ENCODE assay signal across 1 cellular context in genomic region chr3:72811551-72811950, GRCh38.
TF ChIP-seq lines count a peak whose summit lies in the region.

No MANE protein-coding gene starts in this region.

TF ChIP-seq in WTC11, 78 proteins besides CTCF, POLR2A, EP300 and RAD21 (continued from another document):
- no peak for TF ChIP-seq ZNF532 (CRISPR knock-in tag; IDR thresholded peaks at IDR 0.05; ENCODE audit: borderline replicate concordance)
- TF ChIP-seq SMAD3 (CRISPR knock-in tag; IDR thresholded peaks at IDR 0.05; ENCODE audit: borderline replicate concordance), result no peak
- no peak for TF ChIP-seq NR3C1 (CRISPR knock-in tag; conservative IDR thresholded peaks at IDR 0.05; ENCODE audit: low read depth)
- TF ChIP-seq CREM (CRISPR knock-in tag; IDR thresholded peaks at IDR 0.05), result no peak
- no peak for TF ChIP-seq ATF1 (CRISPR knock-in tag; IDR thresholded peaks at IDR 0.05)
- TF ChIP-seq ZNF317 (CRISPR knock-in tag; IDR thresholded peaks at IDR 0.05; ENCODE audit: borderline replicate concordance, low read depth), result no peak
- no peak for TF ChIP-seq E2F5 (CRISPR knock-in tag; IDR thresholded peaks at IDR 0.05)
- no peak for TF ChIP-seq IRF2 (CRISPR knock-in tag; IDR thresholded peaks at IDR 0.05; ENCODE audit: borderline replicate concordance, low read depth)
- no peak for TF ChIP-seq NFATC4 (CRISPR knock-in tag; IDR thresholded peaks at IDR 0.05)
- TF ChIP-seq ATF2 (CRISPR knock-in tag; IDR thresholded peaks at IDR 0.05; ENCODE audit: borderline replicate concordance, low read depth), result no peak
- no peak for TF ChIP-seq ZNF423 (CRISPR knock-in tag; IDR thresholded peaks at IDR 0.05)
- TF ChIP-seq, protein P1, sequence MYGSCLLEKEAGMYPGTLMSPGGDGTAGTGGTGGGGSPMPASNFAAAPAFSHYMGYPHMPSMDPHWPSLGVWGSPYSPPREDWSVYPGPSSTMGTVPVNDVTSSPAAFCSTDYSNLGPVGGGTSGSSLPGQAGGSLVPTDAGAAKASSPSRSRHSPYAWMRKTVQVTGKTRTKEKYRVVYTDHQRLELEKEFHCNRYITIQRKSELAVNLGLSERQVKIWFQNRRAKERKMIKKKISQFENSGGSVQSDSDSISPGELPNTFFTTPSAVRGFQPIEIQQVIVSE (CRISPR knock-in tag; IDR thresholded peaks at IDR 0.05; ENCODE audit: borderline replicate concordance), result no peak
- TF ChIP-seq, protein P2, sequence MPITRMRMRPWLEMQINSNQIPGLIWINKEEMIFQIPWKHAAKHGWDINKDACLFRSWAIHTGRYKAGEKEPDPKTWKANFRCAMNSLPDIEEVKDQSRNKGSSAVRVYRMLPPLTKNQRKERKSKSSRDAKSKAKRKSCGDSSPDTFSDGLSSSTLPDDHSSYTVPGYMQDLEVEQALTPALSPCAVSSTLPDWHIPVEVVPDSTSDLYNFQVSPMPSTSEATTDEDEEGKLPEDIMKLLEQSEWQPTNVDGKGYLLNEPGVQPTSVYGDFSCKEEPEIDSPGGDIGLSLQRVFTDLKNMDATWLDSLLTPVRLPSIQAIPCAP (CRISPR knock-in tag; IDR thresholded peaks at IDR 0.05), result no peak
- TF ChIP-seq SP1 (CRISPR knock-in tag; conservative IDR thresholded peaks at IDR 0.05), result no peak
- no peak for TF ChIP-seq ZNF138 (CRISPR knock-in tag; conservative IDR thresholded peaks at IDR 0.05)
